Comparison of ENCODE assay signal across 1 cellular context in the genomic region with DNA sequence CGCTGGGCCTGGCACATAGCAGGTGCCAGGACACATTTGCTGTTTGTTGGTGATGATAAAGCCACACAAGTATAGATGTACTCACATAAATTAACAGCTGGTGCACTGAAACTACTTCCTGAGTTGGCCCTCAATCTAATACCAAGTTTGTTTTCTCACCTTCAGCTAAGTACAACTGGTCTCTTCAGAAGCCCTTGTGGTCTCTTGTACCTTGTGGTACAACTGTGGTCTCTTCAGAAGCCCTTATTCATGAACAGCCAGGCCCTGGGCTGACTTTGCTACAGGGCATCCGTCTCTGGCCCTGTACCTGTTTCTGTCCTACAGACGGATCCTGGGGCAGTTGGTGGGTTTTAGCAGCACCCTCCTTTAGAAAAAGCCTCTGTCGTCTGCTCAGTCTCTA.
TF ChIP-seq lines count a peak whose summit lies in the region.

No MANE protein-coding gene starts in this region.

TF ChIP-seq in IMR-90, 13 proteins besides CTCF, POLR2A, EP300 and RAD21:
- TF ChIP-seq, protein P1, sequence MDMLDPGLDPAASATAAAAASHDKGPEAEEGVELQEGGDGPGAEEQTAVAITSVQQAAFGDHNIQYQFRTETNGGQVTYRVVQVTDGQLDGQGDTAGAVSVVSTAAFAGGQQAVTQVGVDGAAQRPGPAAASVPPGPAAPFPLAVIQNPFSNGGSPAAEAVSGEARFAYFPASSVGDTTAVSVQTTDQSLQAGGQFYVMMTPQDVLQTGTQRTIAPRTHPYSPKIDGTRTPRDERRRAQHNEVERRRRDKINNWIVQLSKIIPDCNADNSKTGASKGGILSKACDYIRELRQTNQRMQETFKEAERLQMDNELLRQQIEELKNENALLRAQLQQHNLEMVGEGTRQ (IDR thresholded peaks at IDR 0.05; ENCODE audit: low read depth, low read length), result no peak
- TF ChIP-seq MXI1 (IDR thresholded peaks at IDR 0.05; ENCODE audit: borderline replicate concordance, low read depth, low read length) (no peak), RCOR1 (IDR thresholded peaks at IDR 0.05; ENCODE audit: insufficient replicate concordance, low read length) (no peak), RFX5 (IDR thresholded peaks at IDR 0.05; ENCODE audit: low read depth, low read length) (no peak), ELK1 (IDR thresholded peaks at IDR 0.05; ENCODE audit: borderline replicate concordance, low read depth, low read length) (no peak), BHLHE40 (IDR thresholded peaks at IDR 0.05; ENCODE audit: low read depth, low read length) (no peak), MAFK (IDR thresholded peaks at IDR 0.05; ENCODE audit: low read depth, low read length) (no peak), CEBPB (IDR thresholded peaks at IDR 0.05; ENCODE audit: low read depth, low read length) (no peak), CHD1 (IDR thresholded peaks at IDR 0.05; ENCODE audit: low read depth, low read length) (no peak), NFE2L2 (IDR thresholded peaks at IDR 0.05; ENCODE audit: low read depth, low read length) (no peak), FOS (IDR thresholded peaks at IDR 0.05; ENCODE audit: low read depth, low read length) (no peak), MAZ (IDR thresholded peaks at IDR 0.05; ENCODE audit: borderline replicate concordance, low read depth, low read length) (no peak), SMC3 (IDR thresholded peaks at IDR 0.05; ENCODE audit: low read depth, low read length) (no peak)
